1 cellular context compared by ENCODE assay signal in genomic region chr11:533586-534196, GRCh38.
TF ChIP-seq lines count a peak whose summit lies in the region.

No MANE protein-coding gene starts in this region.

TF ChIP-seq in H1, 55 proteins besides CTCF, POLR2A, EP300 and RAD21:
- TF ChIP-seq YY1 (IDR thresholded peaks at IDR 0.05; ENCODE audit: low read depth, low read length) (no peak), SP2 (IDR thresholded peaks at IDR 0.05; ENCODE audit: low read length) (no peak), ASH2L (IDR thresholded peaks at IDR 0.05; ENCODE audit: low read length) (no peak), HDAC2 (IDR thresholded peaks at IDR 0.05; ENCODE audit: borderline replicate concordance in 1 of 2, low read depth in 2 of 2, low read length in 2 of 2) (no peak), GTF2F1 (IDR thresholded peaks at IDR 0.05; ENCODE audit: borderline replicate concordance, low read depth, low read length) (no peak), HDAC6 (IDR thresholded peaks at IDR 0.05; ENCODE audit: low read depth, low read length) (no peak), KDM1A (IDR thresholded peaks at IDR 0.05; ENCODE audit: borderline replicate concordance, low read length) (no peak), CREB1 (IDR thresholded peaks at IDR 0.05) (no peak), CEBPB (IDR thresholded peaks at IDR 0.05; ENCODE audit: low read depth, low read length) (no peak), RBBP5 (IDR thresholded peaks at IDR 0.05; ENCODE audit: borderline replicate concordance, low read depth, low read length) (no peak), ATF3 (IDR thresholded peaks at IDR 0.05; ENCODE audit: insufficient read depth, low read depth, low read length) (no peak), TBP (IDR thresholded peaks at IDR 0.05; ENCODE audit: low read depth, low read length) (no peak), TCF12 (IDR thresholded peaks at IDR 0.05; ENCODE audit: low read depth, low read length) (no peak), SUZ12 (IDR thresholded peaks at IDR 0.05; ENCODE audit: low read length) (no peak), EGR1 (IDR thresholded peaks at IDR 0.05; ENCODE audit: borderline replicate concordance, low read depth, low read length) (no peak), ATF2 (IDR thresholded peaks at IDR 0.05; ENCODE audit: low read length) (no peak)
